27 cellular contexts compared by ENCODE assay signal in the genomic region with DNA sequence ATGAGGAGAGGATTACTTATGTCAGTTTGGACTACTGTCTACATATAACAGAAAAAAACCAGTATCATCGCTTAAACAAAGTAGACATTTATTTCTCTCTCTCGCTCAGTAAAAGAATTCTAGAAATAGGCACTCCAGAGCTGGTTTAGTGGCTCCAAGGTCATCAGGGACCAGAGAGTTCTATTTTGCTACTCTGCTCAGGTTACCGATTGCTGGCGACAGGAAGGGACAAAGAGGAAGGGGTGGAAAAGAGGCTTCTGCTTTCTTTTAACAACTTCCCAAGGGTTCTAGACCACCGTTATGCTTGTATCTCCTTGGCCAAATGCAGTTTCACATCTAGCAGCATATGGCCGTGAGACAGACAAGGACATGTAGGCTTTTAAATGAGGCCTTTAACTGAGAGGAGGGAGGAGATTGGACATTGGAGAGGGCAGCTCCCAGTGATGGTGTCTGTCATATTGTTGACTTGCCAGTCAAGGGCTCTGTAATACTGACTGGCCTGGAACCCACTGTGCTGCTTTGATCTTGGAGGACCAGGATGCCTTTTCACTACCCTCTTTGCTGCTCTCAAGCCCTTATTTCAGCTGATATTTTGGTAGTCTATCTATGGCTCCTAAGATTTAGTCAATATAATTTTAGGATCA. TPM values are rescaled to one million over a fixed set of nuclear protein-coding genes. Genes with fewer than 3 reads are reported as not detected.
DNase-seq lines count a peak whose midpoint lies in the region; ATAC-seq, FAIRE-seq and TF ChIP-seq lines count a peak whose summit lies in the region.
"Had no signal": no experiment of that assay in that cellular context is flagged by ENCODE, and none has a peak within 500 bp of the region (broad histone marks: within the 10 kb centered on the region; RNA-seq: fewer than 3 reads in every experiment).

No MANE protein-coding gene starts in this region.

- in situ Hi-C loops in GM12878 (cut with MboI) = loop anchor here (25.0 kb wide), 1 partner anchor 1449 kb away; the partner anchor contains the start of gene STARD4

- H2AFZ ChIP-seq in GM12878 (ENCODE audit: control insufficient read depth, low read depth, low read length) (peak overlapping the region; percentile 58), parathyroid adenoma (peak overlapping the region; percentile 73)
- H2AFZ ChIP-seq: GM23248, hepatocyte had no signal

- H3K36me3 ChIP-seq in GM12878 (ENCODE audit: control insufficient read depth in 2 of 2, insufficient read depth in 2 of 2, low read length in 1 of 2) (no peaks in the 10 kb centered on the region), parathyroid adenoma (ENCODE audit: control insufficient read depth, insufficient read depth, low read length) (no peaks in the 10 kb centered on the region)
- H3K36me3 ChIP-seq: BLaER1, colonic mucosa, pancreas had no signal

- FAIRE-seq in GM12878 (lab: Jason Lieb, UNC) = no peak
- FAIRE-seq: pancreas had no signal

- no peak for TF ChIP-seq RAD21 in GM12878 (IDR thresholded peaks at IDR 0.05; ENCODE audit: insufficient read depth, low read depth, low read length)

- H3K9me3 ChIP-seq in GM12878 (replicated peaks; ENCODE audit: control insufficient read depth, insufficient read depth, low read length) (no peaks in the 10 kb centered on the region), parathyroid adenoma (ENCODE audit: control insufficient read depth, low read length) (no peaks in the 10 kb centered on the region)
- H3K9me3 ChIP-seq: BLaER1, colonic mucosa, pancreas had no signal

- no peaks in the 10 kb centered on the region for H3K79me2 ChIP-seq in GM12878 (ENCODE audit: control insufficient read depth, insufficient read depth, low read length)
- no peaks in the 10 kb centered on the region for H3K79me2 ChIP-seq in parathyroid adenoma
- H3K79me2 ChIP-seq: hepatocyte had no signal

- POLR2A ChIA-PET in GM12878 (lab: Charles Lee) = interaction anchor here (0.6 to 1.0 kb wide), 4 partner anchors 13 to 46 kb away, joined by 3 to 8 read pairs (median 3); no protein-coding TSS in a partner anchor

- intact Hi-C loops in GM12878 (cut with micrococcal nuclease; ENCODE audit: unreplicated experiment) = no loop called here

- SMC1A ChIA-PET in GM12878 (lab: Charles Lee; ENCODE audit: uncharacterized antibody, unreplicated experiment) = interaction anchor here (1.2 to 5.0 kb wide), 8 partner anchors 12 to 171 kb away, joined by 3 to 34 read pairs (median 8); no protein-coding TSS in a partner anchor

- H3K4me3 ChIP-seq in GM12878 (no peak overlapping the region), parathyroid adenoma (ENCODE audit: low read depth, low read length) (no peak overlapping the region)
- H3K4me3 ChIP-seq: BLaER1, colonic mucosa, GM23248, hepatocyte, pancreas had no signal

- TF ChIP-seq POLR2A in GM12878 (IDR thresholded peaks at IDR 0.05; ENCODE audit: low read depth, low read length) = no peak

- no peaks in the 10 kb centered on the region for H4K20me1 ChIP-seq in GM12878 (ENCODE audit: control insufficient read depth, insufficient read depth)
- H4K20me1 ChIP-seq: BLaER1 had no signal

- CTCF ChIA-PET in GM12878 (lab: Yijun Ruan, JAX) = interaction anchor here (0.7 to 1.4 kb wide), 8 partner anchors 8 to 1430 kb away, joined by 3 to 9 read pairs (median 4); no protein-coding TSS in a partner anchor

- H3K27me3 ChIP-seq in GM12878 (replicated peaks in 1 of 2; ENCODE audit: control insufficient read depth in 2 of 2, insufficient read depth in 2 of 2, low read length in 1 of 2) (no peaks in the 10 kb centered on the region), parathyroid adenoma (ENCODE audit: control insufficient read depth, insufficient read depth, low read length) (no peaks in the 10 kb centered on the region)
- H3K27me3 ChIP-seq: BLaER1, colonic mucosa, hepatocyte, pancreas had no signal

- H3K27ac ChIP-seq in GM12878 (ENCODE audit: control insufficient read depth, insufficient read depth) (no peak overlapping the region), parathyroid adenoma (no peak overlapping the region)
- H3K27ac ChIP-seq: BLaER1, colonic mucosa, foreskin keratinocyte, GM23248, hepatocyte, pancreas had no signal

- TF ChIP-seq CTCF in GM12878 (IDR thresholded peaks at IDR 0.05 in 2 of 3, conservative IDR thresholded peaks at IDR 0.05 in 1 of 3; ENCODE audit: control insufficient read depth in 2 of 3, extremely low read depth in 1 of 3, insufficient read depth in 1 of 3, low read depth in 3 of 3, low read length in 3 of 3) (no peak), parathyroid adenoma (IDR thresholded peaks at IDR 0.05) (no peak)

- H3K4me2 ChIP-seq in GM12878 (ENCODE audit: control insufficient read depth, insufficient read depth) (no peak overlapping the region), parathyroid adenoma (ENCODE audit: low read length) (no peak overlapping the region)
- H3K4me2 ChIP-seq: BLaER1, hepatocyte had no signal

- RAD21 ChIA-PET in GM12878 (lab: Charles Lee; ENCODE audit: unreplicated experiment) = interaction anchor here (0.7 to 9.8 kb wide), 6 partner anchors 9 to 269 kb away, joined by 3 to 85 read pairs (median 4); partner anchors contain the start of gene REEP5

- ATAC-seq in GM12878 (no peak), GM18907 (IDR thresholded peaks at IDR 0.05; ENCODE audit: unreplicated experiment) (no peak)
- ATAC-seq: effector memory CD8-positive, alpha-beta T cell; esophagus mucosa; foreskin keratinocyte; left colon; pancreas; right cardiac atrium; stimulated activated memory B cell treated with anti-CD40 and anti-IgM and Interleukin-4, amounts not matched to agents 10 μg/mL and 1 μg/mL and 100 μg/mL, for 72 hours; WTC11 had no signal

- H3K9ac ChIP-seq in GM12878 (ENCODE audit: control insufficient read depth, insufficient read depth, low read length) = no peak overlapping the region
- no peak overlapping the region for H3K9ac ChIP-seq in parathyroid adenoma
- H3K9ac ChIP-seq: BLaER1, GM23248 had no signal

- H3K4me1 ChIP-seq in GM12878 (ENCODE audit: control insufficient read depth, insufficient read depth, low read length) (peaks cover 38% of the 10 kb centered on the region), parathyroid adenoma (peaks cover 5% of the 10 kb centered on the region)
- H3K4me1 ChIP-seq: colonic mucosa, foreskin keratinocyte had no signal

- no peak for TF ChIP-seq EP300 in GM12878 (IDR thresholded peaks at IDR 0.05; ENCODE audit: borderline replicate concordance in 1 of 2, control insufficient read depth in 1 of 2, low read depth in 2 of 2, low read length in 2 of 2)

- WGBS in GM12878 (ENCODE audit: insufficient coverage, insufficient replicate concordance, low lambda C conversion rate, missing lambda C conversion rate) = 87% methylated on average over 6 of the region's 6 CpGs

- BruUV-seq in GM12878 (replicated peaks; lab: Mats Ljungman, UMichigan) = no TSS peak

- DNase-seq in NOMO-1 treated with DMSO at 0.1 percent for 48 hours (lab: John Stamatoyannopoulos, UW; ENCODE audit: unreplicated experiment) (peak; percentile 4), NOMO-1 (lab: John Stamatoyannopoulos, UW; ENCODE audit: unreplicated experiment in 2 of 2) (no peak), Kasumi-1 (lab: John Stamatoyannopoulos, UW) (peak; percentile 6 to 38), GM12878 (ENCODE audit: low read depth, low spot score) (no peak), COLO668 (lab: John Stamatoyannopoulos, UW; ENCODE audit: unreplicated experiment) (no peak), germinal center (ENCODE audit: low spot score) (no peak)
- DNase-seq: activated CD4-positive, alpha-beta T cell treated with anti-CD3 and anti-CD28 coated beads, Interleukin-2, amount 50 U/mL, for 1 hour; activated naive CD4-positive, alpha-beta T cell treated with anti-CD3 and anti-CD28 coated beads, Interleukin-2, amount 10 ng/mL, durations not matched to agents 7 days and 5 days; amniotic stem cell; colonic mucosa; effector memory CD8-positive, alpha-beta T cell; foreskin keratinocyte; GM23248; left colon; naive B cell; NCI-H510A treated with DMSO at 0.1 percent for 48 hours; pancreas; right cardiac atrium; stimulated activated CD4-positive, alpha-beta T cell treated with anti-CD3 and anti-CD28 coated beads, Interleukin-4, amount 100 ng/mL, for 1 hour; T-helper 9 cell had no signal

TF ChIP-seq in GM12878, 131 proteins besides CTCF, POLR2A, EP300 and RAD21 (continues in another document):
- TF ChIP-seq MEF2A (IDR thresholded peaks at IDR 0.05; ENCODE audit: insufficient read depth, low read depth, low read length) = no peak

RNA-seq across cellular contexts. Expression of gene DCP2, which starts 15.6 kb away (rescaled TPM):
- total RNA-seq in GM12878 (2013; cell fraction: nucleolus; rRNA removed) = 124 and 133 TPM in 2 replicates
- total RNA-seq in GM12878 (2014; rRNA removed) (49.6 and 51.7 TPM in 2 replicates), GM12878 (2014; rRNA removed; fragmentation: Illumina TruSeq; extraction: Trizol) (59.3 and 61.8 TPM in 2 replicates), GM12878 (2021) (81.6 and 82.2 TPM in 2 replicates)
- 21.7 TPM for polyA plus RNA-seq in GM12878 (2011; ENCODE audit: low read depth)
- polyA plus RNA-seq in GM12878 (2011; rRNA removed) (34.7 and 51.7 TPM in 2 replicates), GM12878 (2014; fragmentation: Illumina TruSeq; extraction: Trizol) (43.8 and 54.2 TPM in 2 replicates), GM12878 (2014; fragmentation: Nextera tagmentation; extraction: Ambion mirVana) (10 to 100 TPM; 23.4 to 25.3 TPM), GM12878 (2014; rRNA removed) (30.6 and 34.6 TPM in 2 replicates), GM12878 (2016; fragmentation: Nextera tagmentation; extraction: Ambion mirVana) (10 to 100 TPM; 51.0 to 55.1 TPM)
- 20.5 and 25.7 TPM in 2 replicates for polyA plus RNA-seq in GM12878 (2011; cell fraction: cytosol; rRNA removed)
- polyA plus RNA-seq in GM12878 (2011; cell fraction: nucleus; rRNA removed) = 16.9 and 19.4 TPM in 2 replicates
- polyA plus RNA-seq in GM12878 (2012) = 25.6 and 28.8 TPM in 2 replicates
- polyA minus RNA-seq in GM12878 (2011; rRNA and poly(A)+ RNA removed) = 57.8 and 67.6 TPM in 2 replicates
- polyA minus RNA-seq in GM12878 (2011; cell fraction: cytosol; rRNA and poly(A)+ RNA removed) = 18.4 and 18.5 TPM in 2 replicates
- 50.8 and 62.6 TPM in 2 replicates for polyA minus RNA-seq in GM12878 (2011; cell fraction: nucleus; rRNA and poly(A)+ RNA removed)

RNA-seq across cellular contexts. Expression of gene REEP5, which starts 39.0 kb away (rescaled TPM):
- total RNA-seq in GM12878 (2013; cell fraction: nucleolus; rRNA removed) = 20.2 and 25.9 TPM in 2 replicates
- total RNA-seq in GM12878 (2014; rRNA removed) = 54.8 and 61.3 TPM in 2 replicates
- total RNA-seq in GM12878 (2014; rRNA removed; fragmentation: Illumina TruSeq; extraction: Trizol) = 28.6 and 30.5 TPM in 2 replicates
- total RNA-seq in GM12878 (2021) = 56.2 and 61.2 TPM in 2 replicates
- polyA plus RNA-seq in GM12878 (2011; ENCODE audit: low read depth) = 14.3 TPM
- polyA plus RNA-seq in GM12878 (2011; rRNA removed) = 104 and 131 TPM in 2 replicates
- polyA plus RNA-seq in GM12878 (2011; cell fraction: cytosol; rRNA removed) = 79.5 and 146 TPM in 2 replicates
- polyA plus RNA-seq in GM12878 (2011; cell fraction: nucleus; rRNA removed) = 55.7 and 70.0 TPM in 2 replicates
- 39.0 and 40.3 TPM in 2 replicates for polyA plus RNA-seq in GM12878 (2012)
- polyA plus RNA-seq in GM12878 (2014; fragmentation: Illumina TruSeq; extraction: Trizol) = 46.9 and 50.1 TPM in 2 replicates
- 100 to 1,000 TPM; 196 to 211 TPM for polyA plus RNA-seq in GM12878 (2014; fragmentation: Nextera tagmentation; extraction: Ambion mirVana)
- 95.3 and 96.8 TPM in 2 replicates for polyA plus RNA-seq in GM12878 (2014; rRNA removed)
- polyA plus RNA-seq in GM12878 (2016; fragmentation: Nextera tagmentation; extraction: Ambion mirVana) = 100 to 1,000 TPM; 188 to 204 TPM
- 114 and 115 TPM in 2 replicates for polyA minus RNA-seq in GM12878 (2011; rRNA and poly(A)+ RNA removed)
- polyA minus RNA-seq in GM12878 (2011; cell fraction: cytosol; rRNA and poly(A)+ RNA removed) = 38.6 and 40.8 TPM in 2 replicates
- 29.9 and 53.7 TPM in 2 replicates for polyA minus RNA-seq in GM12878 (2011; cell fraction: nucleus; rRNA and poly(A)+ RNA removed)

Comparison
In these comparisons a context has a peak if more than half of its experiments do, and no peak if none do; other contexts are left out.
1. DNase-seq: peak in NOMO-1 treated with DMSO at 0.1 percent for 48 hours (single experiment) and Kasumi-1 (2 of 2); none in NOMO-1 (0 of 2), GM12878 (single experiment), COLO668 (single experiment) and germinal center (single experiment).